13 cellular contexts compared by ENCODE assay signal in genomic region chr1:27445177-27445936, GRCh38. TPM values are rescaled to one million over a fixed set of nuclear protein-coding genes. Genes with fewer than 3 reads are reported as not detected.
DNase-seq lines count a peak whose midpoint lies in the region; ATAC-seq and TF ChIP-seq lines count a peak whose summit lies in the region.
"Had no signal": no experiment of that assay in that cellular context is flagged by ENCODE, and none has a peak within 500 bp of the region (broad histone marks: within the 10 kb centered on the region; RNA-seq: fewer than 3 reads in every experiment).

No MANE protein-coding gene starts in this region.

- H3K4me3 Mint-ChIP-seq in activated T-helper 1 cell treated with anti-CD3 and anti-CD28 coated beads, Interleukin-12 subunit alpha, Interleukin-12 subunit beta, Interleukin-2, Interleukin-4 antibody, amounts not matched to agents 30 ng/mL and 10 ng/mL and 1 ng/mL, durations not matched to agents 14 hours and 24 hours and 36 hours, result peak overlapping the region; percentile 73

- H3K79me2 ChIP-seq in osteoblast (ENCODE audit: insufficient read depth, low read length), result peaks cover 75% of the 10 kb centered on the region

- H3K9me3 Mint-ChIP-seq in activated T-helper 1 cell treated with anti-CD3 and anti-CD28 coated beads, Interleukin-12 subunit alpha, Interleukin-12 subunit beta, Interleukin-2, Interleukin-4 antibody, amounts not matched to agents 30 ng/mL and 10 ng/mL and 1 ng/mL, durations not matched to agents 14 hours and 24 hours and 36 hours, result no peaks in the 10 kb centered on the region

- peak overlapping the region; percentile 96 for H3K27ac Mint-ChIP-seq in activated T-helper 1 cell treated with anti-CD3 and anti-CD28 coated beads, Interleukin-12 subunit alpha, Interleukin-12 subunit beta, Interleukin-2, Interleukin-4 antibody, amounts not matched to agents 30 ng/mL and 10 ng/mL and 1 ng/mL, durations not matched to agents 14 hours and 24 hours and 36 hours

- H3K27ac ChIP-seq in osteoblast (ENCODE audit: low read depth, low read length), result no peak overlapping the region
- H3K27ac ChIP-seq: 22Rv1 had no signal

- H4K20me1 ChIP-seq in osteoblast (ENCODE audit: insufficient read depth, low read length), result peaks cover 34% of the 10 kb centered on the region

- no peaks in the 10 kb centered on the region for H3K9me3 ChIP-seq in osteoblast (ENCODE audit: low read depth, low read length)
- H3K9me3 ChIP-seq: heart left ventricle had no signal

- ATAC-seq in HG02678 (IDR thresholded peaks at IDR 0.05; ENCODE audit: unreplicated experiment) (peak; percentile 51), GM19351 (IDR thresholded peaks at IDR 0.05; ENCODE audit: unreplicated experiment) (no peak)
- ATAC-seq: heart left ventricle had no signal

- no peak for TF ChIP-seq CTCF in osteoblast (IDR thresholded peaks at IDR 0.05; ENCODE audit: extremely low read depth, low read depth, low read length)

- H3K27me3 ChIP-seq in osteoblast (ENCODE audit: insufficient read depth, low read length), result no peaks in the 10 kb centered on the region
- H3K27me3 ChIP-seq: heart left ventricle had no signal

- no peaks in the 10 kb centered on the region for H3K4me1 ChIP-seq in osteoblast (ENCODE audit: insufficient read depth, low read length)

- H3K4me2 ChIP-seq in osteoblast (ENCODE audit: insufficient read depth, low read length), result no peak overlapping the region

- H2AFZ ChIP-seq in osteoblast (ENCODE audit: low read length), result no peak overlapping the region

- no peak overlapping the region for H3K4me3 ChIP-seq in osteoblast (ENCODE audit: insufficient read depth, low read length)
- H3K4me3 ChIP-seq: heart left ventricle had no signal

- H3K27me3 Mint-ChIP-seq in activated T-helper 1 cell treated with anti-CD3 and anti-CD28 coated beads, Interleukin-12 subunit alpha, Interleukin-12 subunit beta, Interleukin-2, Interleukin-4 antibody, amounts not matched to agents 30 ng/mL and 10 ng/mL and 1 ng/mL, durations not matched to agents 14 hours and 24 hours and 36 hours (ENCODE audit: insufficient read depth), result no peaks in the 10 kb centered on the region

- H3K36me3 Mint-ChIP-seq in activated T-helper 1 cell treated with anti-CD3 and anti-CD28 coated beads, Interleukin-12 subunit alpha, Interleukin-12 subunit beta, Interleukin-2, Interleukin-4 antibody, amounts not matched to agents 30 ng/mL and 10 ng/mL and 1 ng/mL, durations not matched to agents 14 hours and 24 hours and 36 hours (ENCODE audit: low read depth), result peaks cover 17% of the 10 kb centered on the region

- peak; percentile 68 for DNase-seq in DMS 273 (lab: John Stamatoyannopoulos, UW; ENCODE audit: unreplicated experiment)
- no peak for DNase-seq in DMS 273 treated with DMSO at 0.1 percent for 48 hours (lab: John Stamatoyannopoulos, UW)
- no peak for DNase-seq in activated T-helper 1 cell treated with anti-CD3 and anti-CD28 coated beads, Interleukin-12 subunit alpha, Interleukin-12 subunit beta, Interleukin-2, Interleukin-4 antibody, amounts not matched to agents 30 ng/mL and 10 ng/mL and 1 ng/mL, durations not matched to agents 14 hours and 24 hours and 36 hours (ENCODE audit: low spot score)
- peak; percentile 15 for DNase-seq in osteoblast (ENCODE audit: insufficient read length, low spot score, missing footprints)
- no peak for DNase-seq in NOMO-1 (lab: John Stamatoyannopoulos, UW; ENCODE audit: unreplicated experiment in 2 of 2)
- DNase-seq in NCI-H510A treated with DMSO at 0.1 percent for 48 hours (lab: John Stamatoyannopoulos, UW), result no peak
- DNase-seq: activated CD4-positive, alpha-beta T cell treated with anti-CD3 and anti-CD28 coated beads for 48 hours; cortex of kidney; heart left ventricle; NCI-H2107 had no signal

- peaks cover 37% of the 10 kb centered on the region for H3K4me1 Mint-ChIP-seq in activated T-helper 1 cell treated with anti-CD3 and anti-CD28 coated beads, Interleukin-12 subunit alpha, Interleukin-12 subunit beta, Interleukin-2, Interleukin-4 antibody, amounts not matched to agents 30 ng/mL and 10 ng/mL and 1 ng/mL, durations not matched to agents 14 hours and 24 hours and 36 hours (ENCODE audit: low read depth)

- peaks cover 9% of the 10 kb centered on the region for H3K36me3 ChIP-seq in osteoblast (ENCODE audit: insufficient read depth, low read length)

- intact Hi-C loops in activated T-helper 1 cell treated with anti-CD3 and anti-CD28 coated beads, Interleukin-12 subunit alpha, Interleukin-12 subunit beta, Interleukin-2, Interleukin-4 antibody, amounts not matched to agents 30 ng/mL and 10 ng/mL and 1 ng/mL, durations not matched to agents 14 hours and 24 hours and 36 hours (cut with micrococcal nuclease), result loop anchor here (1.0 to 2.0 kb wide), 6 partner anchors 14 to 218 kb away; partner anchors contain the start of gene WASF2

RNA-seq across cellular contexts. Expression of gene WASF2, which starts 44.6 kb away (rescaled TPM):
- total RNA-seq in activated T-helper 1 cell treated with anti-CD3 and anti-CD28 coated beads, Interleukin-12 subunit alpha, Interleukin-12 subunit beta, Interleukin-2, Interleukin-4 antibody, amounts not matched to agents 30 ng/mL and 10 ng/mL and 1 ng/mL, durations not matched to agents 14 hours and 24 hours and 36 hours, result 108 and 109 TPM in 2 replicates
- 24.5 and 24.6 TPM in 2 replicates for total RNA-seq in osteoblast

RNA-seq across cellular contexts. Expression of gene GPR3, which starts 52.9 kb away (rescaled TPM):
- total RNA-seq in activated T-helper 1 cell treated with anti-CD3 and anti-CD28 coated beads, Interleukin-12 subunit alpha, Interleukin-12 subunit beta, Interleukin-2, Interleukin-4 antibody, amounts not matched to agents 30 ng/mL and 10 ng/mL and 1 ng/mL, durations not matched to agents 14 hours and 24 hours and 36 hours, result 3.2 and 4.0 TPM in 2 replicates
- under 0.01 and 0.36 TPM in 2 replicates for total RNA-seq in osteoblast

Comparison
In these comparisons a context has a peak if more than half of its experiments do, and no peak if none do; other contexts are left out.
1. DNase-seq: peak in DMS 273 (single experiment) and osteoblast (single experiment); none in DMS 273 treated with DMSO at 0.1 percent for 48 hours (single experiment), activated T-helper 1 cell treated with anti-CD3 and anti-CD28 coated beads, Interleukin-12 subunit alpha, Interleukin-12 subunit beta, Interleukin-2, Interleukin-4 antibody, amounts not matched to agents 30 ng/mL and 10 ng/mL and 1 ng/mL, durations not matched to agents 14 hours and 24 hours and 36 hours (single experiment), NOMO-1 (0 of 2) and NCI-H510A treated with DMSO at 0.1 percent for 48 hours (single experiment).